8 cellular contexts compared by ENCODE assay signal in genomic region chr4:37890501-37891220, GRCh38. TPM values are rescaled to one million over a fixed set of nuclear protein-coding genes. Genes with fewer than 3 reads are reported as not detected.
DNase-seq lines count a peak whose midpoint lies in the region; ATAC-seq and TF ChIP-seq lines count a peak whose summit lies in the region.

Gene TBC1D1 (plus strand): TSS chr4:37891084. CDS start chr4:37902096, 11,012 bp downstream.

- TF ChIP-seq CTCF in esophagus muscularis mucosa (IDR thresholded peaks at IDR 0.05) (peak; percentile 53 to 64 (median 60)), natural killer cell (IDR thresholded peaks at IDR 0.05) (no peak), stomach (IDR thresholded peaks at IDR 0.05) (peak in 1 of 7 experiments; percentile 17)

- H3K4me3 Mint-ChIP-seq in natural killer cell, result peak within 1 kb of the TSS; percentile 94

- ATAC-seq in HG02943 (IDR thresholded peaks at IDR 0.05; ENCODE audit: low read depth, unreplicated experiment), result peak; percentile 24
- ATAC-seq in natural killer cell, result peak; percentile 32 to 59 (median 55)

- H3K4me3 ChIP-seq in esophagus muscularis mucosa (peak within 1 kb of the TSS; percentile 95 to 99 (median 96)), stomach (peak within 1 kb of the TSS; percentile 76 to 94 (median 90))

- TF ChIP-seq POLR2A in esophagus muscularis mucosa (IDR thresholded peaks at IDR 0.05; ENCODE audit: low read depth), result peak; percentile 9
- TF ChIP-seq POLR2A in stomach (IDR thresholded peaks at IDR 0.05), result no peak

- H3K4me1 Mint-ChIP-seq in natural killer cell, result peaks cover 23 to 27% of the 10 kb centered on the region in 2 donors

- H3K36me3 ChIP-seq in esophagus muscularis mucosa (no peaks in the 10 kb centered on the region), stomach (no peaks in the 10 kb centered on the region)

- H3K27me3 ChIP-seq in esophagus muscularis mucosa, result no peaks in the 10 kb centered on the region
- peaks cover 0 to 44% (median 9%) of the 10 kb centered on the region in 3 donors for H3K27me3 ChIP-seq in stomach

- WGBS in esophagus muscularis mucosa, result 0% methylated on average over 16 of the region's 63 CpGs
- 0 to 1% (median 1%) methylated on average over 31 to 63 of the region's 63 CpGs for WGBS in stomach, 5 donors

- H3K27ac ChIP-seq in esophagus muscularis mucosa (replicated peaks in 1 of 4), result peak within 1 kb of the TSS; percentile 94 to 98 (median 97)
- peak within 1 kb of the TSS; percentile 68 to 97 (median 85) for H3K27ac ChIP-seq in stomach

- TF ChIP-seq EP300 in esophagus muscularis mucosa (IDR thresholded peaks at IDR 0.05), result no peak
- peak; percentile 2 for TF ChIP-seq EP300 in stomach (IDR thresholded peaks at IDR 0.05)

- H3K9me3 Mint-ChIP-seq in natural killer cell, result no peaks in the 10 kb centered on the region

- H3K9me3 ChIP-seq in esophagus muscularis mucosa, result no peaks in the 10 kb centered on the region
- no peaks in the 10 kb centered on the region for H3K9me3 ChIP-seq in stomach

- H3K27me3 Mint-ChIP-seq in natural killer cell (ENCODE audit: low read depth in 2 of 2), result no peaks in the 10 kb centered on the region

- peak; percentile 19 for DNase-seq in NCI-H2227 (lab: John Stamatoyannopoulos, UW; ENCODE audit: unreplicated experiment)
- DNase-seq in NCI-H2227 treated with DMSO at 0.1 percent for 48 hours (lab: John Stamatoyannopoulos, UW), result no peak
- peak; percentile 55 for DNase-seq in NCI-H748 (lab: John Stamatoyannopoulos, UW; ENCODE audit: unreplicated experiment)
- DNase-seq in activated CD8-positive, alpha-beta memory T cell treated with anti-CD3 and anti-CD28 coated beads, Interleukin-2, amount 50 U/mL, for 48 hours, result peak; percentile 77
- no peak for DNase-seq in esophagus muscularis mucosa (ENCODE audit: extremely low spot score)
- peak; percentile 29 for DNase-seq in natural killer cell
- peak; percentile 75 for DNase-seq in stomach

- H3K36me3 Mint-ChIP-seq in natural killer cell, result no peaks in the 10 kb centered on the region

- H3K4me1 ChIP-seq in esophagus muscularis mucosa (peaks cover 15 to 71% (median 54%) of the 10 kb centered on the region in 4 donors), stomach (peaks cover 14 to 50% (median 28%) of the 10 kb centered on the region in 4 donors)

- intact Hi-C loops in esophagus muscularis mucosa (cut with DNase I), result loop anchor here (5.0 kb wide), 3 partner anchors 87 to 147 kb away; no protein-coding TSS in a partner anchor
- intact Hi-C loops in natural killer cell (cut with micrococcal nuclease), result loop anchor here (2.0 kb wide), 1 partner anchor 64 kb away; the partner anchor contains the start of gene PGM2
- intact Hi-C loops in stomach (cut with DNase I; ENCODE audit: low total_unique reads), result no loop called here

- H3K27ac Mint-ChIP-seq in natural killer cell, result peak within 1 kb of the TSS; percentile 90 to 91

RNA-seq across cellular contexts. Expression of gene TBC1D1, which starts in this region (rescaled TPM):
- total RNA-seq in esophagus muscularis mucosa (100 to 1,000 TPM; 206 to 258 (median 221) TPM), natural killer cell (10 to 100 TPM; 59.2 to 78.6 (median 68.5) TPM), stomach (100 to 1,000 TPM in 3 of 5 donors, 10 to 100 TPM in 2; 42.6 to 165 (median 108) TPM)
- 10 to 100 TPM; 18.8 to 32.7 (median 32.1) TPM for polyA plus RNA-seq in stomach

Comparison
In these comparisons a context has a peak if more than half of its experiments do, and no peak if none do; other contexts are left out.
1. DNase-seq: peak in NCI-H2227 (single experiment), NCI-H748 (single experiment), activated CD8-positive, alpha-beta memory T cell treated with anti-CD3 and anti-CD28 coated beads, Interleukin-2, amount 50 U/mL, for 48 hours (single experiment), natural killer cell (single experiment) and stomach (single experiment); none in NCI-H2227 treated with DMSO at 0.1 percent for 48 hours (single experiment) and esophagus muscularis mucosa (single experiment).